In the genomic region with DNA sequence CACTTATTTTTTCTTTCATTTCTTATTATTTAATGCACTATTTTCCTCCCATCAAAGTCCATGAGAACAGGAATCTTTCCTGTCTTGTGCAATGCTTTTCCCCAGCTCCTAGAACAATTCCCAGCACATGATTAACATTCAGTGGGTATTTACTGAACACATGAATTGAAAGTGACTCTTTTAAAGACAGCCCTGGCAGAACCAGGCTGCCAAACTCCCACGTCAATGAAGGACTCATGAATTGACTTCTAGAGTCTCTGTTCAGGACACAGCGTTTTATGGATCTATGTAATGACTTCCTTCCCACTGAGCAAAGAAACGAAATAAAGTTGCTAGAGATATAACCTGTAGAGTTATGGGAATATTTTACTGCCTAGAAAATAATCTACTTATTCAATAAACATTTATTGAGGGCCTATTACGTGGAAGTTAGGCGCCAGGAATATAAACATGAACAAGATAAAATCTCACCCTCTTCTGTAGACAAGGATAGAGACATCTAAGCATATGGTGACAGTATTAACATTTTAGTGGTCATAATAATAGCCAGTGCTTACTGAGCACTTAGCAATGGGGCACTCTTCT, we compare ENCODE assay signal across 14 cellular contexts.
"Had no signal": no experiment of that assay in that cellular context is flagged by ENCODE, and none has a peak within 500 bp of the region (broad histone marks: within the 10 kb centered on the region; RNA-seq: fewer than 3 reads in every experiment).

No MANE protein-coding gene starts in this region.

- ATAC-seq: activated naive CD4-positive, alpha-beta T cell treated with anti-CD3 and anti-CD28 coated beads, Interleukin-2, amount 50 U/mL, for 72 hours; stimulated activated naive CD8-positive, alpha-beta T cell treated with anti-CD3 and anti-CD28 coated beads, Interleukin-15, Interleukin-2, amounts not matched to agents 100 U/mL and 50 U/mL, for 24 hours had no signal

- H3K4me1 ChIP-seq: SJSA1 had no signal

- H3K27ac ChIP-seq: adrenal gland, dorsolateral prefrontal cortex, SJSA1, WERI-Rb-1 had no signal

- H3K4me3 ChIP-seq: adrenal gland, dorsolateral prefrontal cortex, lung, SJSA1 had no signal

- DNase-seq: activated CD4-positive, alpha-beta T cell treated with anti-CD3 and anti-CD28 coated beads for 1 hour; activated CD4-positive, alpha-beta T cell treated with anti-CD3 and anti-CD28 coated beads, Interleukin-2, amount 50 U/mL, for 48 hours; activated gamma-delta T cell treated with Interleukin-2 at 50 U/mL for 16 hours; adrenal gland; dorsolateral prefrontal cortex; immature natural killer cell; retina; stimulated activated naive CD8-positive, alpha-beta T cell treated with anti-CD3 and anti-CD28 coated beads, Interleukin-15, Interleukin-2, amounts not matched to agents 100 U/mL and 50 U/mL, for 24 hours; SW 1271; T-helper 2 cell; WERI-Rb-1 had no signal

- H3K36me3 ChIP-seq: adrenal gland, SJSA1, WERI-Rb-1 had no signal

- H3K9me3 ChIP-seq: adrenal gland, SJSA1 had no signal

- H3K27me3 ChIP-seq: adrenal gland, SJSA1 had no signal
